Comparison of ENCODE assay signal across 10 cellular contexts in the genomic region with DNA sequence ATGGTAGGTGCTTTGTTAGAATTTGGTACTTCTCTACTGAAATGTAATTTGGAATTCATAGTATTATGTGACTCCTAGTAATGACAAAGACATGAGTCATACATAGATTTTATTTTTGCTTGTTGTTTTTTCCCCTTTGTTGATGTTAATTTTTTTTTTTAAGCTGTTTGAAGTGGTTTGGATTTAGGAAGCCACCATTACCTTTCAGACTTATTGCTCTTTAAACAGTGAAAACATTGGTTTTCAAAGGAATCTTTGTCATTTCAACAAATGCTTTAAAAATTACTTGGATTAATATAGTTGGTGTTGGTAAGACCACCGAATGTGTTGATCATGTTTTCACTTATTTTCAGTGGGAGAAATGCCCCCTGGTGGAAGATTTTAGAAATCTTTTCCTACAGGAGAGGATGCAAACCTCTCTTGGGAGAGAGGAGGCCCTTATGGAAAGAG.
DNase-seq lines count a peak whose midpoint lies in the region; ATAC-seq and TF ChIP-seq lines count a peak whose summit lies in the region.
"Had no signal": no experiment of that assay in that cellular context is flagged by ENCODE, and none has a peak within 500 bp of the region (broad histone marks: within the 10 kb centered on the region; RNA-seq: fewer than 3 reads in every experiment).

No MANE protein-coding gene starts in this region.

- no peak overlapping the region for H3K9ac ChIP-seq in adipocyte (ENCODE audit: low read length)

- H3K27me3 ChIP-seq in adipocyte (replicated peaks; ENCODE audit: control insufficient read depth, insufficient read depth, low read length) (no peaks in the 10 kb centered on the region), lower lobe of right lung (ENCODE audit: low read depth) (no peaks in the 10 kb centered on the region), body of pancreas (no peaks in the 10 kb centered on the region)
- H3K27me3 ChIP-seq in CD4-positive, alpha-beta memory T cell (ENCODE audit: insufficient read depth, low read length): no peaks in the 10 kb centered on the region

- POLR2A ChIA-PET in CD4-positive, alpha-beta memory T cell (lab: Charles Lee; ENCODE audit: partially characterized antibody): no interaction called here

- H3K27me3 Mint-ChIP-seq in Calu3 (ENCODE audit: unreplicated experiment): peaks cover 29% of the 10 kb centered on the region
- H3K27me3 Mint-ChIP-seq in CD4-positive, alpha-beta memory T cell: peaks cover 12 to 17% of the 10 kb centered on the region in 2 donors

- TF ChIP-seq CTCF in Calu3 (IDR thresholded peaks at IDR 0.05; ENCODE audit: unreplicated experiment) (peak; percentile 71), lower lobe of right lung (IDR thresholded peaks at IDR 0.05) (peak; percentile 31), body of pancreas (IDR thresholded peaks at IDR 0.05) (peak in 1 of 7 experiments; percentile 19)

- CTCF ChIA-PET in Calu3 (lab: Charles Lee): interaction anchor here (1.9 kb wide), 1 partner anchor 287 kb away, joined by 9 read pairs; no protein-coding TSS in a partner anchor
- CTCF ChIA-PET in CD4-positive, alpha-beta memory T cell (lab: Charles Lee; ENCODE audit: partially characterized antibody): no interaction called here

- peaks cover 19% of the 10 kb centered on the region for H3K4me1 Mint-ChIP-seq in Calu3 (ENCODE audit: low read depth, unreplicated experiment)
- peaks cover 0 to 1% (median 0%) of the 10 kb centered on the region in 4 donors for H3K4me1 Mint-ChIP-seq in CD4-positive, alpha-beta memory T cell
- H3K4me1 Mint-ChIP-seq: activated B cell treated with CpG ODN at 0.5 μM for 24 hours; central memory CD8-positive, alpha-beta T cell had no signal

- H3K27ac ChIP-seq in lower lobe of right lung: no peak overlapping the region
- H3K27ac ChIP-seq in CD4-positive, alpha-beta memory T cell (ENCODE audit: low read depth, low read length): no peak overlapping the region
- no peak overlapping the region for H3K27ac ChIP-seq in body of pancreas

- intact Hi-C loops in Calu3 (cut with micrococcal nuclease; ENCODE audit: unreplicated experiment): loop anchor here (10.0 kb wide), 1 partner anchor 469 kb away; the partner anchor contains the start of gene CAMLG
- intact Hi-C loops in lower lobe of right lung (cut with DNase I): no loop called here
- intact Hi-C loops in CD4-positive, alpha-beta memory T cell (cut with micrococcal nuclease): no loop called here
- intact Hi-C loops in body of pancreas (cut with DNase I): no loop called here

- H3K9me3 ChIP-seq in adipocyte (ENCODE audit: control insufficient read depth, low read length) (peaks cover 18% of the 10 kb centered on the region), lower lobe of right lung (peaks cover 8% of the 10 kb centered on the region), body of pancreas (no peaks in the 10 kb centered on the region)
- no peaks in the 10 kb centered on the region for H3K9me3 ChIP-seq in CD4-positive, alpha-beta memory T cell (ENCODE audit: control insufficient read depth in 1 of 2, low read length in 2 of 2)

- H3K27ac Mint-ChIP-seq in Calu3 (ENCODE audit: unreplicated experiment): no peak overlapping the region
- no peak overlapping the region for H3K27ac Mint-ChIP-seq in CD4-positive, alpha-beta memory T cell
- H3K27ac Mint-ChIP-seq: activated B cell treated with CpG ODN at 0.5 μM for 24 hours had no signal

- peaks cover 11% of the 10 kb centered on the region for H3K4me1 ChIP-seq in adipocyte (ENCODE audit: control insufficient read depth, insufficient read depth, low read length)
- no peaks in the 10 kb centered on the region for H3K4me1 ChIP-seq in lower lobe of right lung
- no peaks in the 10 kb centered on the region for H3K4me1 ChIP-seq in CD4-positive, alpha-beta memory T cell (ENCODE audit: insufficient read depth, low read length)
- no peaks in the 10 kb centered on the region for H3K4me1 ChIP-seq in body of pancreas

- WGBS in body of pancreas, 2 donors: 33 to 42% methylated on average over 1 of the region's 1 CpG

- H3K4me3 Mint-ChIP-seq in Calu3 (ENCODE audit: low read depth, unreplicated experiment): no peak overlapping the region
- H3K4me3 Mint-ChIP-seq in CD4-positive, alpha-beta memory T cell: no peak overlapping the region
- H3K4me3 Mint-ChIP-seq: activated B cell treated with CpG ODN at 0.5 μM for 24 hours; central memory CD8-positive, alpha-beta T cell had no signal

- no peak for DNase-seq in Calu3
- peak; percentile 16 for DNase-seq in HT1080 (ENCODE audit: low read depth)
- DNase-seq in adipocyte (ENCODE audit: low read depth): peak; percentile 55
- no peak for DNase-seq in lower lobe of right lung
- no peak for DNase-seq in CD4-positive, alpha-beta memory T cell
- DNase-seq in body of pancreas: no peak
- no peak for DNase-seq in activated gamma-delta T cell treated with Interleukin-2 at 50 U/mL for 16 hours
- DNase-seq: activated B cell treated with CpG ODN at 0.5 μM for 24 hours had no signal

- H3K4me3 ChIP-seq in adipocyte (ENCODE audit: low read length) (no peak overlapping the region), lower lobe of right lung (no peak overlapping the region), body of pancreas (no peak overlapping the region)
- no peak overlapping the region for H3K4me3 ChIP-seq in CD4-positive, alpha-beta memory T cell (ENCODE audit: low read length in 2 of 2)

- TF ChIP-seq POLR2A in body of pancreas (IDR thresholded peaks at IDR 0.05): no peak

- ATAC-seq in lower lobe of right lung (no peak), HG03342 (IDR thresholded peaks at IDR 0.05; ENCODE audit: unreplicated experiment) (no peak), body of pancreas (no peak)

- no peaks in the 10 kb centered on the region for H3K36me3 Mint-ChIP-seq in Calu3 (ENCODE audit: insufficient read depth, unreplicated experiment)
- H3K36me3 Mint-ChIP-seq in CD4-positive, alpha-beta memory T cell: peaks cover 1 to 8% of the 10 kb centered on the region in 2 donors

- BruUV-seq in Calu3 (replicated peaks; lab: Mats Ljungman, UMichigan): no TSS peak

- H3K9me3 Mint-ChIP-seq in Calu3 (ENCODE audit: low read depth, unreplicated experiment): peaks cover 2% of the 10 kb centered on the region
- H3K9me3 Mint-ChIP-seq in CD4-positive, alpha-beta memory T cell: peaks cover 0 to 28% (median 18%) of the 10 kb centered on the region in 8 donors

- no peaks in the 10 kb centered on the region for H3K36me3 ChIP-seq in adipocyte (ENCODE audit: control insufficient read depth, insufficient read depth, low read length, severe bottlenecking)
- no peaks in the 10 kb centered on the region for H3K36me3 ChIP-seq in lower lobe of right lung
- H3K36me3 ChIP-seq in CD4-positive, alpha-beta memory T cell (ENCODE audit: insufficient read depth, low read length): no peaks in the 10 kb centered on the region
- H3K36me3 ChIP-seq in body of pancreas (replicated peaks in 1 of 2; ENCODE audit: insufficient read depth in 1 of 2, low read depth in 2 of 2): no peaks in the 10 kb centered on the region

Comparison
In these comparisons a context has a peak if more than half of its experiments do, and no peak if none do; other contexts are left out.
1. DNase-seq: peak in HT1080 (single experiment) and adipocyte (single experiment); none in Calu3 (single experiment), lower lobe of right lung (single experiment), CD4-positive, alpha-beta memory T cell (0 of 5), body of pancreas (0 of 4) and activated gamma-delta T cell treated with Interleukin-2 at 50 U/mL for 16 hours (single experiment).